Comparison of ENCODE assay signal across 2 cellular contexts in the genomic region with DNA sequence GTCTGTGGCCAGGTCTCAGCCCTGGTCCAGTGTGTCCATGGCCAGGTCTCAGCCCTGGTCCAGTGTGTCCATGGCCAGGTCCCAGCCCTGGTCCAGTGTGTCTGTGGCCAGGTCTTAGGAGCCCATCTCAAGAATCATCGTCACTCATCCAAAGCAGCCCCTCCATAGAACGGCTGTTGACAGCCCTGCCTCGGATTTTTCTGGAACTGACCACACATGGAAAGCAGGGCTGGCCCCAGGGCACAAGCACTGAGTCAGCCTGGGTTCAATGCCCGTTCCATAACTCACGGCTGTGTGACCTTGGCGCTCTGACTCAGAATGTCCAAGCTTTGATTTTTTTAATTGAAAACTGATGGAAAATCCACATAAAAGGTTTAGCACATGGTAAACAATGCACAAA.
TF ChIP-seq lines count a peak whose summit lies in the region.

No MANE protein-coding gene starts in this region.

TF ChIP-seq in HCT116, 20 proteins besides CTCF, POLR2A, EP300 and RAD21:
- TF ChIP-seq SP1 (IDR thresholded peaks at IDR 0.05; ENCODE audit: low read depth) (peak; percentile 35), EGR1 (IDR thresholded peaks at IDR 0.05; ENCODE audit: low read depth) (no peak), CEBPB (IDR thresholded peaks at IDR 0.05; ENCODE audit: low read depth) (no peak), JUND (IDR thresholded peaks at IDR 0.05) (peak; percentile 45), CBX3 (IDR thresholded peaks at IDR 0.05; ENCODE audit: low read depth) (no peak), ZFX (IDR thresholded peaks at IDR 0.05) (no peak), POLR2AphosphoS5 (IDR thresholded peaks at IDR 0.05; ENCODE audit: low read depth, low read length) (no peak), SRF (IDR thresholded peaks at IDR 0.05; ENCODE audit: low read depth) (no peak), EZH2 (IDR thresholded peaks at IDR 0.05) (no peak), TCF7L2 (IDR thresholded peaks at IDR 0.05; ENCODE audit: borderline replicate concordance, extremely low read depth, insufficient read depth, insufficient read length) (peak; percentile 30), SIN3A (IDR thresholded peaks at IDR 0.05; ENCODE audit: low read depth) (no peak), YY1 (IDR thresholded peaks at IDR 0.05; ENCODE audit: extremely low read depth, insufficient replicate concordance, low read depth, low read length) (no peak), ELF1 (IDR thresholded peaks at IDR 0.05; ENCODE audit: borderline replicate concordance, low read depth) (no peak), EZH2phosphoT487 (IDR thresholded peaks at IDR 0.05; ENCODE audit: borderline replicate concordance) (no peak), ZNF274 (IDR thresholded peaks at IDR 0.05; ENCODE audit: low read depth, low read length) (no peak), FOSL1 (IDR thresholded peaks at IDR 0.05; ENCODE audit: low read depth) (peak; percentile 45)
- TF ChIP-seq, protein P1, sequence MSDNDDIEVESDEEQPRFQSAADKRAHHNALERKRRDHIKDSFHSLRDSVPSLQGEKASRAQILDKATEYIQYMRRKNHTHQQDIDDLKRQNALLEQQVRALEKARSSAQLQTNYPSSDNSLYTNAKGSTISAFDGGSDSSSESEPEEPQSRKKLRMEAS (IDR thresholded peaks at IDR 0.05), result peak; percentile 41
- TF ChIP-seq, protein P2, sequence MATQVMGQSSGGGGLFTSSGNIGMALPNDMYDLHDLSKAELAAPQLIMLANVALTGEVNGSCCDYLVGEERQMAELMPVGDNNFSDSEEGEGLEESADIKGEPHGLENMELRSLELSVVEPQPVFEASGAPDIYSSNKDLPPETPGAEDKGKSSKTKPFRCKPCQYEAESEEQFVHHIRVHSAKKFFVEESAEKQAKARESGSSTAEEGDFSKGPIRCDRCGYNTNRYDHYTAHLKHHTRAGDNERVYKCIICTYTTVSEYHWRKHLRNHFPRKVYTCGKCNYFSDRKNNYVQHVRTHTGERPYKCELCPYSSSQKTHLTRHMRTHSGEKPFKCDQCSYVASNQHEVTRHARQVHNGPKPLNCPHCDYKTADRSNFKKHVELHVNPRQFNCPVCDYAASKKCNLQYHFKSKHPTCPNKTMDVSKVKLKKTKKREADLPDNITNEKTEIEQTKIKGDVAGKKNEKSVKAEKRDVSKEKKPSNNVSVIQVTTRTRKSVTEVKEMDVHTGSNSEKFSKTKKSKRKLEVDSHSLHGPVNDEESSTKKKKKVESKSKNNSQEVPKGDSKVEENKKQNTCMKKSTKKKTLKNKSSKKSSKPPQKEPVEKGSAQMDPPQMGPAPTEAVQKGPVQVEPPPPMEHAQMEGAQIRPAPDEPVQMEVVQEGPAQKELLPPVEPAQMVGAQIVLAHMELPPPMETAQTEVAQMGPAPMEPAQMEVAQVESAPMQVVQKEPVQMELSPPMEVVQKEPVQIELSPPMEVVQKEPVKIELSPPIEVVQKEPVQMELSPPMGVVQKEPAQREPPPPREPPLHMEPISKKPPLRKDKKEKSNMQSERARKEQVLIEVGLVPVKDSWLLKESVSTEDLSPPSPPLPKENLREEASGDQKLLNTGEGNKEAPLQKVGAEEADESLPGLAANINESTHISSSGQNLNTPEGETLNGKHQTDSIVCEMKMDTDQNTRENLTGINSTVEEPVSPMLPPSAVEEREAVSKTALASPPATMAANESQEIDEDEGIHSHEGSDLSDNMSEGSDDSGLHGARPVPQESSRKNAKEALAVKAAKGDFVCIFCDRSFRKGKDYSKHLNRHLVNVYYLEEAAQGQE (IDR thresholded peaks at IDR 0.05; ENCODE audit: low read depth), result no peak
- TF ChIP-seq, protein P3, sequence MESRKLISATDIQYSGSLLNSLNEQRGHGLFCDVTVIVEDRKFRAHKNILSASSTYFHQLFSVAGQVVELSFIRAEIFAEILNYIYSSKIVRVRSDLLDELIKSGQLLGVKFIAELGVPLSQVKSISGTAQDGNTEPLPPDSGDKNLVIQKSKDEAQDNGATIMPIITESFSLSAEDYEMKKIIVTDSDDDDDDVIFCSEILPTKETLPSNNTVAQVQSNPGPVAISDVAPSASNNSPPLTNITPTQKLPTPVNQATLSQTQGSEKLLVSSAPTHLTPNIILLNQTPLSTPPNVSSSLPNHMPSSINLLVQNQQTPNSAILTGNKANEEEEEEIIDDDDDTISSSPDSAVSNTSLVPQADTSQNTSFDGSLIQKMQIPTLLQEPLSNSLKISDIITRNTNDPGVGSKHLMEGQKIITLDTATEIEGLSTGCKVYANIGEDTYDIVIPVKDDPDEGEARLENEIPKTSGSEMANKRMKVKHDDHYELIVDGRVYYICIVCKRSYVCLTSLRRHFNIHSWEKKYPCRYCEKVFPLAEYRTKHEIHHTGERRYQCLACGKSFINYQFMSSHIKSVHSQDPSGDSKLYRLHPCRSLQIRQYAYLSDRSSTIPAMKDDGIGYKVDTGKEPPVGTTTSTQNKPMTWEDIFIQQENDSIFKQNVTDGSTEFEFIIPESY (IDR thresholded peaks at IDR 0.05; ENCODE audit: extremely low read depth, insufficient replicate concordance, low read length), result no peak
- TF ChIP-seq, protein P4, sequence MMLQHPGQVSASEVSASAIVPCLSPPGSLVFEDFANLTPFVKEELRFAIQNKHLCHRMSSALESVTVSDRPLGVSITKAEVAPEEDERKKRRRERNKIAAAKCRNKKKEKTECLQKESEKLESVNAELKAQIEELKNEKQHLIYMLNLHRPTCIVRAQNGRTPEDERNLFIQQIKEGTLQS (IDR thresholded peaks at IDR 0.05), result no peak
TF ChIP-seq in HCT116: peak in this region for 5.

TF ChIP-seq in H1, 55 proteins besides CTCF, POLR2A, EP300 and RAD21:
- TF ChIP-seq SAP30 (IDR thresholded peaks at IDR 0.05; ENCODE audit: insufficient read depth, insufficient replicate concordance, low read length), result no peak
- no peak for TF ChIP-seq EZH2 (IDR thresholded peaks at IDR 0.05; ENCODE audit: low read depth, low read length, severe bottlenecking)
- TF ChIP-seq, protein P1 (IDR thresholded peaks at IDR 0.05), result no peak
- TF ChIP-seq SP1 (IDR thresholded peaks at IDR 0.05; ENCODE audit: low read depth, low read length), result no peak
- TF ChIP-seq BCL11A (IDR thresholded peaks at IDR 0.05; ENCODE audit: low read depth in 2 of 2, low read length in 2 of 2), result no peak
